Comparison of ENCODE assay signal across 8 cellular contexts in the genomic region with DNA sequence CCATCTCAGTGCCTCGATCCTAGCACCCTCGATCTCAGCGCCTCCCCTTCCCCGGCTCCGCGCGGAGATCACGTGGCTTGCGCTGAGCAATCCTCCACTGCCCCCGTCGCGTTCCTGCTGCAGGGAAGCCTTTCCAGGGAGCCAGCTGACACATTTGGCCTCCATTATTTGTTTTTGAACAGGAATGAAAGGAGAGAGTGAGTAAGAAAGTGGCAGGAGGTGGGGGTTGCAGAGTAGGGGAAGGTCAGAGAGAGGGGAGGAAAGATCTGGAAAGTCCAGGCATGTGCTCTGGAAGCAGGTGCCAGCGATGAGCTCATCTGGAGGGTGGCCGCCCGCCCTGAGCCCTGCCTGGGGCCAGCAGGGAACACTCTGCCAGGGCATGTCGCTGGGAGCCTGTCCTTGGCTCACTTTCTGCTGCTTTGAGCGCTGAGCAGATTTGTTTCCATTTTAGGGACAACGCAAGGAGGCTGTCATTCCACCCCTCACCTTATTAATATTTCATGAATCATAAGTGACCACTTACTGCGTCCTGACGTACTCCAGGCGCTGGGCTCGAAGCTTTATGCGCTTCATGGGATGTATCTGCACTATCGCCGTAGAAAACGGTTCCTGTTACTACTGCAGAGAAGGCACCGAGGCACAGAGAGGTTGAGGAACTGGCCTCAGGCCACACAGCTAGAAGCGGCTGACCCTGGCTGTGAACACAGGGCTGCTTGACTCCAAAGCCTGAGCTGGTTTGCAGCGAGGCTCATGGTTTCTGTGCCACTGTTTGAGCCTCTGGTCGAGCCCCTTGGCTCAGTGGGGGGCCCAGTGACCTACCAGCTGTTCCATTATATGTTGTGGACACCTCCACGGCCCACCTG.
DNase-seq lines count a peak whose midpoint lies in the region; ATAC-seq lines count a peak whose summit lies in the region.

No MANE protein-coding gene starts in this region.

- H3K4me3 ChIP-seq in right cardiac atrium (ENCODE audit: low read length): no peak overlapping the region

- WGBS in right cardiac atrium: 46% methylated on average over 31 of the region's 31 CpGs

- DNase-seq in GM04503 (ENCODE audit: low read depth) (peak; percentile 92), right cardiac atrium (peak; percentile 92 to 95 (median 94)), sciatic nerve (ENCODE audit: low spot score) (peak; percentile 91), DMS79 (lab: John Stamatoyannopoulos, UW) (no peak), DMS114 treated with DMSO at 0.1 percent for 48 hours (lab: John Stamatoyannopoulos, UW; ENCODE audit: unreplicated experiment) (no peak), HUDEP-2 (lab: John Stamatoyannopoulos, UW; ENCODE audit: unreplicated experiment in 76 of 76) (no peak)
- DNase-seq in activated CD8-positive, alpha-beta memory T cell treated with anti-CD3 and anti-CD28 coated beads, Interleukin-2, amount 50 U/mL, for 4 hours: no peak

- H3K27ac ChIP-seq in angular gyrus (ENCODE audit: low read depth, low read length) (peak overlapping the region; percentile 58), right cardiac atrium (ENCODE audit: low read length) (peak overlapping the region; percentile 56)

- H3K27me3 ChIP-seq in right cardiac atrium (ENCODE audit: control insufficient read depth, insufficient read depth): no peaks in the 10 kb centered on the region

- peak; percentile 80 to 86 for ATAC-seq in right cardiac atrium
- peak; percentile 78 for ATAC-seq in sciatic nerve

- no peaks in the 10 kb centered on the region for H3K9me3 ChIP-seq in right cardiac atrium (ENCODE audit: control insufficient read depth, low read length)

- intact Hi-C loops in right cardiac atrium (cut with DNase I) (loop anchor here in 2 of 4 donors (10.0 kb wide), 2 partner anchors 89 to 99 kb away; no protein-coding TSS in a partner anchor), sciatic nerve (cut with DNase I) (no loop called here)

- peaks cover 44% of the 10 kb centered on the region for H3K4me1 ChIP-seq in right cardiac atrium (ENCODE audit: control insufficient read depth, insufficient read depth, low read length)

Comparison
In these comparisons a context has a peak if more than half of its experiments do, and no peak if none do; other contexts are left out.
1. DNase-seq: peak in GM04503 (single experiment), right cardiac atrium (3 of 3) and sciatic nerve (single experiment); none in DMS79 (single experiment), activated CD8-positive, alpha-beta memory T cell treated with anti-CD3 and anti-CD28 coated beads, Interleukin-2, amount 50 U/mL, for 4 hours (single experiment), DMS114 treated with DMSO at 0.1 percent for 48 hours (single experiment) and HUDEP-2 (0 of 76).